In genomic region chr20:62405981-62406513, GRCh38 we compare ENCODE assay signal across 9 cellular contexts. TPM values are rescaled to one million over a fixed set of nuclear protein-coding genes. Genes with fewer than 3 reads are reported as not detected.
A peak's percentile ranks its signal among the peaks of the same experiment; 100 is the strongest.
DNase-seq lines count a peak whose midpoint lies in the region; ATAC-seq and TF ChIP-seq lines count a peak whose summit lies in the region.
"Had no signal": no experiment of that assay in that cellular context is flagged by ENCODE, and none has a peak within 500 bp of the region (broad histone marks: within the 10 kb centered on the region; RNA-seq: fewer than 3 reads in every experiment).

No MANE protein-coding gene starts in this region.

- H3K4me3 ChIP-seq in AG04449 (ENCODE audit: low read depth, low read length) (peak overlapping the region; percentile 66), colonic mucosa (peak overlapping the region; percentile 65), muscle layer of duodenum (ENCODE audit: low read depth in 1 of 2, low read length in 2 of 2) (peak overlapping the region; percentile 70 to 72)

- H3K4me1 ChIP-seq in colonic mucosa (peaks cover 19% of the 10 kb centered on the region), muscle layer of duodenum (ENCODE audit: control insufficient read depth in 1 of 2, insufficient read depth in 2 of 2, low read length in 2 of 2) (peaks cover 0 to 35% of the 10 kb centered on the region in 2 donors)

- ATAC-seq in HG02885 (IDR thresholded peaks at IDR 0.05; ENCODE audit: poor library complexity, unreplicated experiment) = no peak

- CTCF ChIA-PET in AG04449 (lab: Yijun Ruan, JAX) = no interaction called here

- peak overlapping the region; percentile 60 for H3K27ac ChIP-seq in KOPT-K1 (ENCODE audit: low read depth, low read length, poor library complexity, severe bottlenecking)
- H3K27ac ChIP-seq in colonic mucosa = no peak overlapping the region
- no peak overlapping the region for H3K27ac ChIP-seq in muscle layer of duodenum (ENCODE audit: low read length)

- DNase-seq in AG04449 (ENCODE audit: low read depth, low spot score) = no peak
- no peak for DNase-seq in colonic mucosa
- no peak for DNase-seq in germinal center (ENCODE audit: low spot score)
- DNase-seq in NCI-H1436 treated with DMSO at 0.1 percent for 48 hours (lab: John Stamatoyannopoulos, UW) = no peak
- DNase-seq in C1 segment of cervical spinal cord (lab: John Stamatoyannopoulos, UW) = no peak
- DNase-seq: stimulated activated CD4-positive, alpha-beta T cell treated with anti-CD3 and anti-CD28 coated beads, Interleukin-2, amount 100 ng/mL, for 48 hours had no signal

- intact Hi-C loops in colonic mucosa (cut with DNase I) = no loop called here

- TF ChIP-seq CTCF in AG04449 (IDR thresholded peaks at IDR 0.05; ENCODE audit: insufficient read depth, low read length, missing control alignments) = no peak
- no peak for TF ChIP-seq CTCF in colonic mucosa (IDR thresholded peaks at IDR 0.05)

- POLR2A ChIA-PET in AG04449 (lab: Yijun Ruan, JAX) = no interaction called here

- H3K36me3 ChIP-seq in KOPT-K1 (ENCODE audit: insufficient read depth, low read length) (no peaks in the 10 kb centered on the region; the same call in 1 of the 2 replicates), colonic mucosa (no peaks in the 10 kb centered on the region), muscle layer of duodenum (ENCODE audit: control insufficient read depth in 1 of 2, insufficient read depth in 2 of 2, low read length in 2 of 2) (peaks cover 0 to 8% of the 10 kb centered on the region in 2 donors)

- no peaks in the 10 kb centered on the region for H3K27me3 ChIP-seq in colonic mucosa
- H3K27me3 ChIP-seq in muscle layer of duodenum (ENCODE audit: low read depth, low read length) = no peaks in the 10 kb centered on the region

- H3K9me3 ChIP-seq in KOPT-K1 (ENCODE audit: insufficient read depth, low read length, poor library complexity, severe bottlenecking) (no peaks in the 10 kb centered on the region), colonic mucosa (no peaks in the 10 kb centered on the region), muscle layer of duodenum (ENCODE audit: control insufficient read depth in 1 of 2, low read length in 2 of 2) (no peaks in the 10 kb centered on the region)

- peak overlapping the region; percentile 56 to 95 for H3K9ac ChIP-seq in colonic mucosa (ENCODE audit: low read depth in 2 of 2, low read length in 2 of 2)

RNA-seq across cellular contexts. Expression of gene CABLES2, which starts 1.0 kb away (rescaled TPM):
- total RNA-seq in colonic mucosa = 10 to 100 TPM in 1 of 2 donors, 1 to 10 TPM in 1; 7.8 to 10.5 TPM

RNA-seq across cellular contexts. Expression of gene RPS21, which starts 19.1 kb away (rescaled TPM):
- total RNA-seq in colonic mucosa = 1,000 to 10,000 TPM; 1,359 to 1,579 TPM

RNA-seq across cellular contexts. Expression of gene RBBP8NL, which starts 21.3 kb away (rescaled TPM):
- total RNA-seq in colonic mucosa = 10 to 100 TPM in 1 of 2 donors, 1 to 10 TPM in 1; 5.9 to 12.5 TPM

RNA-seq across cellular contexts. Expression of gene LAMA5, which starts 38.9 kb away (rescaled TPM):
- total RNA-seq in colonic mucosa = 10 to 100 TPM; 32.5 to 35.5 TPM
